ENCODE assay signal across 12 cellular contexts in the genomic region with DNA sequence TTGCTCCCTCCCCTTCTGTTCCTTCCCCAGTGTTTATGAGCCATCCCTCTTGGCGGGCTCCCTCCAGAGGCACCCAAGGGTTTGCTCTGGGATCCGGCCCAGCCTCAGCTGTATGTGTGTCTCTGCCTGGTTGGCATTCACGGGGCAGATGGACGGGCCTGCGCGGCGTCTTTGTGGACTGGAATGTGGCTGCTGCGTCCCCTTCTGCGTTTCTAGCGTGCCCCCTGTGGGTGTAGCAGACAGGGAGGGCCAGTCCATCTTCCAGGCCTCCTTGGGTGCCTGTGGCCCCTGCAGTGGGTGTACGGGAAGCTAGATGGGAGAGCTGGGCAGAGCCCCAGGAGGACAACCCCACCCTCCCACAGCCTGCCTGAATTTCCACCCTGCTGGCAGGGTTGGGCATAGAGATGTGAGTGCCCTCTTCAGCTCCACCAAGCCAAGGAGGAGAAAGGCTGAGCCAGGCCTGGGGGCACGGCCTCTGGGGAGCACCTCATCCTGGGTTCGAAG. TPM values are rescaled to one million over a fixed set of nuclear protein-coding genes. Genes with fewer than 3 reads are reported as not detected.
DNase-seq lines count a peak whose midpoint lies in the region; ATAC-seq and TF ChIP-seq lines count a peak whose summit lies in the region.
"Had no signal": no experiment of that assay in that cellular context is flagged by ENCODE, and none has a peak within 500 bp of the region (broad histone marks: within the 10 kb centered on the region; RNA-seq: fewer than 3 reads in every experiment).

No MANE protein-coding gene starts in this region.

- TF ChIP-seq CTCF in hepatocyte (IDR thresholded peaks at IDR 0.05; ENCODE audit: poor library complexity) = no peak

- H3K27me3 Mint-ChIP-seq in IgD-negative memory B cell (peaks cover 33% of the 10 kb centered on the region), memory B cell (peaks cover 34% of the 10 kb centered on the region)

- H3K36me3 ChIP-seq in skeletal muscle satellite cell (ENCODE audit: insufficient read depth, low read length) (peaks cover 3% of the 10 kb centered on the region), hepatocyte (replicated peaks; ENCODE audit: insufficient read depth, low read depth) (no peaks in the 10 kb centered on the region)

- H3K4me2 ChIP-seq in skeletal muscle satellite cell (ENCODE audit: low read length) (peak overlapping the region; percentile 90), hepatocyte (no peak overlapping the region)

- peaks cover 30% of the 10 kb centered on the region for H3K4me1 ChIP-seq in skeletal muscle satellite cell (ENCODE audit: control insufficient read depth, insufficient read depth, low read length)
- peaks cover 27% of the 10 kb centered on the region for H3K4me1 ChIP-seq in hepatocyte (ENCODE audit: insufficient read depth)

- H3K36me3 Mint-ChIP-seq in IgD-negative memory B cell (no peaks in the 10 kb centered on the region), memory B cell (peaks cover 2% of the 10 kb centered on the region)
- H3K36me3 Mint-ChIP-seq: activated naive CD8-positive, alpha-beta T cell treated with anti-CD3 and anti-CD28 coated beads, Interleukin-2, amount 10 ng/mL, durations not matched to agents 7 days and 5 days had no signal

- H3K4me3 Mint-ChIP-seq in IgD-negative memory B cell (peak overlapping the region; percentile 17 to 71 (median 44)), memory B cell (peak overlapping the region; percentile 81)
- H3K4me3 Mint-ChIP-seq: activated naive CD8-positive, alpha-beta T cell treated with anti-CD3 and anti-CD28 coated beads, Interleukin-2, amount 10 ng/mL, durations not matched to agents 7 days and 5 days had no signal

- ATAC-seq in memory B cell (ENCODE audit: low read depth) = no peak
- ATAC-seq in GM21360 (IDR thresholded peaks at IDR 0.05; ENCODE audit: unreplicated experiment) = no peak

- H3K79me2 ChIP-seq in hepatocyte = peaks cover 32% of the 10 kb centered on the region

- no peak overlapping the region for H2AFZ ChIP-seq in hepatocyte

- H3K27ac ChIP-seq in cingulate gyrus (ENCODE audit: low read depth, low read length) = peak overlapping the region; percentile 74
- H3K27ac ChIP-seq in hepatocyte = no peak overlapping the region

- H4K20me1 ChIP-seq in hepatocyte (ENCODE audit: insufficient read depth, poor library complexity, severe bottlenecking) = peaks cover 86% of the 10 kb centered on the region

- H3K9me2 ChIP-seq in hepatocyte (replicated peaks; ENCODE audit: insufficient read depth) = no peaks in the 10 kb centered on the region

- peaks cover 4 to 16% (median 10%) of the 10 kb centered on the region in 3 donors for H3K4me1 Mint-ChIP-seq in IgD-negative memory B cell
- peaks cover 25% of the 10 kb centered on the region for H3K4me1 Mint-ChIP-seq in memory B cell

- H3K9me3 Mint-ChIP-seq in IgD-negative memory B cell (no peaks in the 10 kb centered on the region), memory B cell (no peaks in the 10 kb centered on the region)
- H3K9me3 Mint-ChIP-seq: activated naive CD8-positive, alpha-beta T cell treated with anti-CD3 and anti-CD28 coated beads, Interleukin-2, amount 10 ng/mL, durations not matched to agents 7 days and 5 days had no signal

- H3K9me3 ChIP-seq in skeletal muscle satellite cell (replicated peaks; ENCODE audit: low read length) = no peaks in the 10 kb centered on the region
- no peaks in the 10 kb centered on the region for H3K9me3 ChIP-seq in hepatocyte (ENCODE audit: low read depth)

- H3K27me3 ChIP-seq in skeletal muscle satellite cell (ENCODE audit: control insufficient read depth, insufficient read depth, low read length) (no peaks in the 10 kb centered on the region), hepatocyte (peaks cover 5% of the 10 kb centered on the region)

- 95% methylated on average over 12 of the region's 13 CpGs for WGBS in hepatocyte (ENCODE audit: low lambda C conversion rate, missing lambda C conversion rate)

- DNase-seq in memory B cell (ENCODE audit: low spot score in 2 of 2) = no peak
- DNase-seq in NCI-H1105 treated with DMSO at 0.1 percent for 48 hours (lab: John Stamatoyannopoulos, UW) = no peak
- no peak for DNase-seq in activated CD4-positive, CD25-positive, alpha-beta regulatory T cell (lab: John Stamatoyannopoulos, UW)
- DNase-seq in hepatocyte (ENCODE audit: low spot score) = no peak
- DNase-seq: activated naive CD8-positive, alpha-beta T cell treated with anti-CD3 and anti-CD28 coated beads, Interleukin-2, amount 10 ng/mL, durations not matched to agents 7 days and 5 days; mesendoderm; NCI-H1930; NK-92 treated with Interleukin-12 subunit alpha and Interleukin-12 subunit beta, amount 100 ng/mL, for 24 hours had no signal

- peak overlapping the region; percentile 38 for H3K9ac ChIP-seq in skeletal muscle satellite cell (ENCODE audit: low read depth, low read length)

- no peak overlapping the region for H3K4me3 ChIP-seq in skeletal muscle satellite cell (ENCODE audit: low read length)
- no peak overlapping the region for H3K4me3 ChIP-seq in hepatocyte

- H3K27ac Mint-ChIP-seq in IgD-negative memory B cell (no peak overlapping the region), memory B cell (no peak overlapping the region)
- H3K27ac Mint-ChIP-seq: activated naive CD8-positive, alpha-beta T cell treated with anti-CD3 and anti-CD28 coated beads, Interleukin-2, amount 10 ng/mL, durations not matched to agents 7 days and 5 days had no signal

RNA-seq across cellular contexts. Expression of a gene that starts 15.7 kb away (rescaled TPM):
- polyA plus RNA-seq in IgD-negative memory B cell (0.26 TPM), hepatocyte (141 and 142 TPM in 2 replicates)
- total RNA-seq in skeletal muscle satellite cell (2012; rRNA removed) = 102 and 105 TPM in 2 replicates
- 57.8 and 71.4 TPM in 2 replicates for total RNA-seq in hepatocyte

Comparison
In these comparisons a context has a peak if more than half of its experiments do, and no peak if none do; other contexts are left out.
1. RNA of a gene that starts 15.7 kb away (polyA plus RNA-seq): 141 to 142 TPM in hepatocyte; 0.26 TPM in IgD-negative memory B cell (single experiment); every median in the first group is over 100 times any median in the second.